Comparison of ENCODE assay signal across 8 cellular contexts in the genomic region with DNA sequence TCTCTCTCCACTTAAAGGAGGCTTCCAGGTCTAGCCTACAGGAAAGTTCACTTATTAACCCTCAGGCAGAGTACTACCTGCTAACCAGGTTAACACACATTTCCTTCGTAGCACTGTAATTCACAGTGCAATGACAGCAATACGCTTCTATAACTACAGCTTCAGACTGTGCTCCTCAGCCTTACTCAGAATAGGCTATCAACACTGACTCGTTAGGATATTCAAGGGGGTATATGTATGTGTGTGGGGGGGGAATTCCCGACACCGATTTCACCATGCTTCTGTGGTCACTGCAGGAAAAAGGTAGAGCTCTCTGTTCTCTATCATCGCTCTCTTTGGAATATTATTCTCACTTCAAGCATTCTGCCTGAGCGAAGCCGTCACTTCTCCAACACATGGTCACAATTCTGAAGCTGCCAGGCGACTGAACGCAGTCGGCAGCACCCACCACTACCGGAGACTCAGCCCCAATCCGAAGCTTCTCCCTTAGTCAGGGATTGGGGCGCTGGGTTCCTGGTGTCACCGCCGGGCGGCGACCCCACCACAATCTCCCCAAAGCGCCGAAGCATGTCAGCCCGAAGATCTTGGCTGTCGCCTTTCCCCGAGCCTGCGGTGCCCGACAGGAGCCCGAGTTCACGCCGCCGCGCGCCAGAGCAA. TPM values are rescaled to one million over a fixed set of nuclear protein-coding genes. Genes with fewer than 3 reads are reported as not detected.
A peak's percentile ranks its signal among the peaks of the same experiment; 100 is the strongest.
DNase-seq lines count a peak whose midpoint lies in the region; ATAC-seq and TF ChIP-seq lines count a peak whose summit lies in the region.

No MANE protein-coding gene starts in this region.

- H4K20me1 ChIP-seq in smooth muscle cell (ENCODE audit: low read depth), result peaks cover 17% of the 10 kb centered on the region

- H3K27me3 Mint-ChIP-seq in activated T-cell treated with anti-CD3 and anti-CD28 coated beads, Interleukin-2, amount 50 U/mL, for 72 hours (ENCODE audit: low read depth), result no peaks in the 10 kb centered on the region

- H3K36me3 Mint-ChIP-seq in activated T-cell treated with anti-CD3 and anti-CD28 coated beads, Interleukin-2, amount 50 U/mL, for 72 hours (ENCODE audit: insufficient read depth in 2 of 2), result peaks cover 6 to 10% of the 10 kb centered on the region in 2 donors

- peaks cover 16% of the 10 kb centered on the region for H3K4me1 ChIP-seq in smooth muscle cell (ENCODE audit: low read depth)

- H3K36me3 ChIP-seq in smooth muscle cell (ENCODE audit: low read depth), result no peaks in the 10 kb centered on the region

- no peaks in the 10 kb centered on the region for H3K27me3 ChIP-seq in smooth muscle cell (ENCODE audit: low read depth)

- H3K9me3 Mint-ChIP-seq in activated T-cell treated with anti-CD3 and anti-CD28 coated beads, Interleukin-2, amount 50 U/mL, for 72 hours, result no peaks in the 10 kb centered on the region

- peak overlapping the region; percentile 37 for H2AFZ ChIP-seq in smooth muscle cell (ENCODE audit: low read depth)

- peak overlapping the region; percentile 88 for H3K4me3 ChIP-seq in smooth muscle cell

- intact Hi-C loops in left ventricle myocardium superior (cut with micrococcal nuclease), result no loop called here

- no peaks in the 10 kb centered on the region for H3F3A ChIP-seq in smooth muscle cell (ENCODE audit: low read depth)

- no peaks in the 10 kb centered on the region for H3K9me3 ChIP-seq in smooth muscle cell (replicated peaks; ENCODE audit: low read depth)

- peak overlapping the region; percentile 91 to 92 for H3K4me3 Mint-ChIP-seq in activated T-cell treated with anti-CD3 and anti-CD28 coated beads, Interleukin-2, amount 50 U/mL, for 72 hours

- peaks cover 49% of the 10 kb centered on the region for H3K79me2 ChIP-seq in smooth muscle cell (ENCODE audit: low read depth)

- H3K27ac Mint-ChIP-seq in activated T-cell treated with anti-CD3 and anti-CD28 coated beads, Interleukin-2, amount 50 U/mL, for 72 hours, result peak overlapping the region; percentile 100

- no peak for TF ChIP-seq CTCF in smooth muscle cell (IDR thresholded peaks at IDR 0.05; ENCODE audit: borderline replicate concordance, insufficient read depth, poor library complexity, severe bottlenecking)

- ATAC-seq in activated CD4-positive, CD25-positive, alpha-beta regulatory T cell treated with anti-CD3 and anti-CD28 coated beads, Interleukin-2, amount 50 U/mL, for 24 hours, result peak; percentile 70 to 73
- ATAC-seq in HG03521 (IDR thresholded peaks at IDR 0.05; ENCODE audit: unreplicated experiment) (peak; percentile 25), left ventricle myocardium superior (peak; percentile 4)
- ATAC-seq in activated T-cell treated with anti-CD3 and anti-CD28 coated beads, Interleukin-2, amount 50 U/mL, for 72 hours (replicated peaks in 1 of 2), result peak; percentile 58 to 65

- peak overlapping the region; percentile 96 for H3K27ac ChIP-seq in smooth muscle cell (ENCODE audit: low read depth)

- DNase-seq in activated CD4-positive, CD25-positive, alpha-beta regulatory T cell treated with anti-CD3 and anti-CD28 coated beads, Interleukin-2, amount 50 U/mL, for 72 hours, result no peak
- no peak for DNase-seq in activated T-cell treated with anti-CD3 and anti-CD28 coated beads, Interleukin-2, amount 50 U/mL, for 72 hours
- DNase-seq in left ventricle myocardium superior (no peak), smooth muscle cell (lab: John Stamatoyannopoulos, UW; ENCODE audit: unreplicated experiment) (no peak), iPS-NIHi11 (ENCODE audit: low spot score) (no peak), amniotic stem cell (lab: John Stamatoyannopoulos, UW) (no peak)

- H3K9ac ChIP-seq in smooth muscle cell (ENCODE audit: low read depth), result peak overlapping the region; percentile 97

- H3K4me1 Mint-ChIP-seq in activated T-cell treated with anti-CD3 and anti-CD28 coated beads, Interleukin-2, amount 50 U/mL, for 72 hours (ENCODE audit: low read depth), result peaks cover 66% of the 10 kb centered on the region

- H3K4me2 ChIP-seq in smooth muscle cell, result peak overlapping the region; percentile 96

- whole genome bisulfite sequencing in smooth muscle cell (ENCODE audit: low lambda C conversion rate), result 6% methylated on average over 31 of the region's 31 CpGs

RNA-seq across cellular contexts. Expression of gene GGA3, which starts 0.6 kb away (rescaled TPM):
- 10 to 100 TPM; 77.1 to 80.9 TPM for total RNA-seq in activated T-cell treated with anti-CD3 and anti-CD28 coated beads, Interleukin-2, amount 50 U/mL, for 72 hours
- total RNA-seq in left ventricle myocardium superior, result 26.2 TPM
- 16.1 and 20.5 TPM in 2 replicates for total RNA-seq in smooth muscle cell
- 23.7 and 23.9 TPM in 2 replicates for polyA plus RNA-seq in smooth muscle cell

RNA-seq across cellular contexts. Expression of gene MRPS7, which starts 0.9 kb away (rescaled TPM):
- total RNA-seq in activated T-cell treated with anti-CD3 and anti-CD28 coated beads, Interleukin-2, amount 50 U/mL, for 72 hours, result 10 to 100 TPM; 42.8 to 43.0 TPM
- 132 TPM for total RNA-seq in left ventricle myocardium superior
- 35.1 and 37.6 TPM in 2 replicates for total RNA-seq in smooth muscle cell
- 97.2 and 111 TPM in 2 replicates for polyA plus RNA-seq in smooth muscle cell

RNA-seq across cellular contexts. Expression of gene MIF4GD, which starts 10.2 kb away (rescaled TPM):
- total RNA-seq in activated T-cell treated with anti-CD3 and anti-CD28 coated beads, Interleukin-2, amount 50 U/mL, for 72 hours, result 10 to 100 TPM; 63.1 to 67.9 TPM
- total RNA-seq in left ventricle myocardium superior (15.4 TPM), smooth muscle cell (5.3 and 6.2 TPM in 2 replicates)
- 17.0 and 20.8 TPM in 2 replicates for polyA plus RNA-seq in smooth muscle cell

RNA-seq across cellular contexts. Expression of gene SLC25A19, which starts 28.4 kb away (rescaled TPM):
- total RNA-seq in activated T-cell treated with anti-CD3 and anti-CD28 coated beads, Interleukin-2, amount 50 U/mL, for 72 hours, result 10 to 100 TPM; 39.9 to 59.3 TPM
- total RNA-seq in left ventricle myocardium superior, result 23.0 TPM
- 1.9 and 2.4 TPM in 2 replicates for total RNA-seq in smooth muscle cell
- polyA plus RNA-seq in smooth muscle cell, result 3.6 and 6.9 TPM in 2 replicates

RNA-seq across cellular contexts. Expression of gene NUP85, which starts 55.3 kb away (rescaled TPM):
- total RNA-seq in activated T-cell treated with anti-CD3 and anti-CD28 coated beads, Interleukin-2, amount 50 U/mL, for 72 hours, result 100 to 1,000 TPM in 1 of 2 donors, 10 to 100 TPM in 1; 88.3 to 114 TPM
- total RNA-seq in left ventricle myocardium superior (28.0 TPM), smooth muscle cell (24.0 and 29.2 TPM in 2 replicates)
- polyA plus RNA-seq in smooth muscle cell, result 43.2 and 48.0 TPM in 2 replicates

Comparison
In these comparisons a context has a peak if more than half of its experiments do, and no peak if none do; other contexts are left out.
1. ATAC-seq: peak in every context shown above with its lines; median percentile 72 in activated CD4-positive, CD25-positive, alpha-beta regulatory T cell treated with anti-CD3 and anti-CD28 coated beads, Interleukin-2, amount 50 U/mL, for 24 hours; 62 in activated T-cell treated with anti-CD3 and anti-CD28 coated beads, Interleukin-2, amount 50 U/mL, for 72 hours; 25 in HG03521; 4 in left ventricle myocardium superior.